22 cellular contexts compared by ENCODE assay signal in genomic region chr2:10027931-10028330, GRCh38. TPM values are rescaled to one million over a fixed set of nuclear protein-coding genes. Genes with fewer than 3 reads are reported as not detected.
DNase-seq lines count a peak whose midpoint lies in the region; ATAC-seq lines count a peak whose summit lies in the region.
"Had no signal": no experiment of that assay in that cellular context is flagged by ENCODE, and none has a peak within 500 bp of the region (broad histone marks: within the 10 kb centered on the region; RNA-seq: fewer than 3 reads in every experiment).

No MANE protein-coding gene starts in this region.

- intact Hi-C loops in dendritic cell treated with granulocyte-macrophage colony-stimulating factor and Interleukin-4, amounts not matched to agents 40 ng/mL and 50 ng/mL, for 4 days (cut with micrococcal nuclease) = no loop called here

- no peak overlapping the region for H3K4ac ChIP-seq in mesendoderm (ENCODE audit: low read depth, low read length)

- H3K4me3 Mint-ChIP-seq in T-helper 1 cell treated with Interleukin-12 subunit alpha and Interleukin-12 subunit beta and Interleukin-4 antibody, amounts not matched to agents 30 μg/mL and 1 μg/mL, for 36 hours = no peak overlapping the region
- no peak overlapping the region for H3K4me3 Mint-ChIP-seq in dendritic cell treated with granulocyte-macrophage colony-stimulating factor and Interleukin-4, amounts not matched to agents 40 ng/mL and 50 ng/mL, for 4 days
- H3K4me3 Mint-ChIP-seq in stimulated activated memory B cell treated with anti-CD40 and anti-IgM and Interleukin-4, amounts not matched to agents 10 μg/mL and 1 μg/mL and 100 μg/mL, for 72 hours = no peak overlapping the region
- H3K4me3 Mint-ChIP-seq: activated B cell treated with CpG ODN at 0.5 μM for 24 hours; activated naive CD8-positive, alpha-beta T cell; activated T-helper 1 cell treated with anti-CD3 and anti-CD28 coated beads, Interleukin-12 subunit alpha, Interleukin-12 subunit beta, Interleukin-2, Interleukin-4 antibody, amounts not matched to agents 30 ng/mL and 10 ng/mL and 1 ng/mL, durations not matched to agents 14 hours and 24 hours and 36 hours had no signal

- ATAC-seq in stimulated activated memory B cell treated with anti-CD40 and anti-IgM and Interleukin-4, amounts not matched to agents 10 μg/mL and 1 μg/mL and 100 μg/mL, for 72 hours = no peak
- no peak for ATAC-seq in HG02970 (IDR thresholded peaks at IDR 0.05; ENCODE audit: low FRiP score, unreplicated experiment)
- ATAC-seq: mucosa of descending colon; stimulated activated naive B cell treated with anti-CD40 and anti-IgM and Interleukin-4, amounts not matched to agents 10 μg/mL and 1 μg/mL and 100 μg/mL, for 72 hours had no signal

- no peaks in the 10 kb centered on the region for H3K36me3 Mint-ChIP-seq in T-helper 1 cell treated with Interleukin-12 subunit alpha and Interleukin-12 subunit beta and Interleukin-4 antibody, amounts not matched to agents 30 μg/mL and 1 μg/mL, for 36 hours (ENCODE audit: low read depth)
- H3K36me3 Mint-ChIP-seq in dendritic cell treated with granulocyte-macrophage colony-stimulating factor and Interleukin-4, amounts not matched to agents 40 ng/mL and 50 ng/mL, for 4 days (ENCODE audit: low read depth) = no peaks in the 10 kb centered on the region
- no peaks in the 10 kb centered on the region for H3K36me3 Mint-ChIP-seq in stimulated activated memory B cell treated with anti-CD40 and anti-IgM and Interleukin-4, amounts not matched to agents 10 μg/mL and 1 μg/mL and 100 μg/mL, for 72 hours
- H3K36me3 Mint-ChIP-seq: activated naive CD8-positive, alpha-beta T cell; stimulated activated naive B cell treated with anti-CD40 and anti-IgM and Interleukin-4, amounts not matched to agents 10 μg/mL and 1 μg/mL and 100 μg/mL, for 72 hours had no signal

- H3K4me3 ChIP-seq in mesendoderm (ENCODE audit: low read length) = no peak overlapping the region
- H3K4me3 ChIP-seq: mucosa of descending colon, SK-N-MC, thyroid gland had no signal

- H2BK15ac ChIP-seq in mesendoderm (replicated peaks; ENCODE audit: low read depth) = no peak overlapping the region

- no peak overlapping the region for H3K9ac ChIP-seq in mesendoderm (ENCODE audit: low read length)

- no peak overlapping the region for H4K8ac ChIP-seq in mesendoderm (ENCODE audit: low read depth, low read length)

- H2AK5ac ChIP-seq in mesendoderm (ENCODE audit: low read length) = no peak overlapping the region

- no peaks in the 10 kb centered on the region for H3K27me3 ChIP-seq in mesendoderm (ENCODE audit: insufficient read depth, low read length, poor library complexity)
- H3K27me3 ChIP-seq: thyroid gland had no signal

- peaks cover 4% of the 10 kb centered on the region for H3K27me3 Mint-ChIP-seq in T-helper 1 cell treated with Interleukin-12 subunit alpha and Interleukin-12 subunit beta and Interleukin-4 antibody, amounts not matched to agents 30 μg/mL and 1 μg/mL, for 36 hours (ENCODE audit: low read depth)
- peaks cover 3% of the 10 kb centered on the region for H3K27me3 Mint-ChIP-seq in dendritic cell treated with granulocyte-macrophage colony-stimulating factor and Interleukin-4, amounts not matched to agents 40 ng/mL and 50 ng/mL, for 4 days
- H3K27me3 Mint-ChIP-seq in stimulated activated memory B cell treated with anti-CD40 and anti-IgM and Interleukin-4, amounts not matched to agents 10 μg/mL and 1 μg/mL and 100 μg/mL, for 72 hours = no peaks in the 10 kb centered on the region
- H3K27me3 Mint-ChIP-seq: activated B cell treated with CpG ODN at 0.5 μM for 24 hours; activated naive CD8-positive, alpha-beta T cell; stimulated activated naive B cell treated with anti-CD40 and anti-IgM and Interleukin-4, amounts not matched to agents 10 μg/mL and 1 μg/mL and 100 μg/mL, for 72 hours had no signal

- DNase-seq in T-helper 1 cell (no peak), mesendoderm (no peak)
- DNase-seq in activated CD4-positive, alpha-beta T cell treated with anti-CD3 and anti-CD28 coated beads, Interleukin-2, amount 50 U/mL, for 4 hours = no peak
- DNase-seq in activated CD8-positive, alpha-beta memory T cell treated with anti-CD3 and anti-CD28 coated beads, Interleukin-2, amount 50 U/mL, for 48 hours = no peak
- DNase-seq: activated B cell treated with CpG ODN at 0.5 μM for 24 hours; NCI-H1105 treated with DMSO at 0.1 percent for 48 hours; NCI-H2107; NCI-H510A treated with DMSO at 0.1 percent for 48 hours; NK-92 treated with Interleukin-12 subunit alpha and Interleukin-12 subunit beta, amount 100 ng/mL, for 24 hours; nucleus accumbens; stimulated activated naive B cell treated with anti-CD40 and anti-IgM and Interleukin-4, amounts not matched to agents 10 μg/mL and 1 μg/mL and 100 μg/mL, for 72 hours; T-helper 9 cell; thyroid gland had no signal

- H3K56ac ChIP-seq in mesendoderm (ENCODE audit: low read length) = peak overlapping the region; percentile 56

- no peaks in the 10 kb centered on the region for H3K79me1 ChIP-seq in mesendoderm (ENCODE audit: low read length)

- no peak overlapping the region for H3K4me2 ChIP-seq in mesendoderm (ENCODE audit: low read length)

- no peaks in the 10 kb centered on the region for H3K79me2 ChIP-seq in mesendoderm (ENCODE audit: control insufficient read depth, insufficient read depth, low read length)

- peaks cover 17% of the 10 kb centered on the region for H3K4me1 Mint-ChIP-seq in T-helper 1 cell treated with Interleukin-12 subunit alpha and Interleukin-12 subunit beta and Interleukin-4 antibody, amounts not matched to agents 30 μg/mL and 1 μg/mL, for 36 hours (ENCODE audit: low read depth)
- H3K4me1 Mint-ChIP-seq in dendritic cell treated with granulocyte-macrophage colony-stimulating factor and Interleukin-4, amounts not matched to agents 40 ng/mL and 50 ng/mL, for 4 days (ENCODE audit: low read depth) = peaks cover 66% of the 10 kb centered on the region
- H3K4me1 Mint-ChIP-seq in stimulated activated memory B cell treated with anti-CD40 and anti-IgM and Interleukin-4, amounts not matched to agents 10 μg/mL and 1 μg/mL and 100 μg/mL, for 72 hours = peaks cover 53% of the 10 kb centered on the region

- no CpG with 5 or more reads among the region's 7 CpGs for WGBS in mesendoderm (ENCODE audit: extremely low coverage, insufficient coverage, low lambda C conversion rate)

- no peak overlapping the region for H4K5ac ChIP-seq in mesendoderm (ENCODE audit: low read length)

- no peak overlapping the region for H2BK5ac ChIP-seq in mesendoderm (ENCODE audit: low read length)

- peak overlapping the region; percentile 36 for H3K27ac Mint-ChIP-seq in T-helper 1 cell treated with Interleukin-12 subunit alpha and Interleukin-12 subunit beta and Interleukin-4 antibody, amounts not matched to agents 30 μg/mL and 1 μg/mL, for 36 hours
- H3K27ac Mint-ChIP-seq in dendritic cell treated with granulocyte-macrophage colony-stimulating factor and Interleukin-4, amounts not matched to agents 40 ng/mL and 50 ng/mL, for 4 days = peak overlapping the region; percentile 99
- peak overlapping the region; percentile 96 for H3K27ac Mint-ChIP-seq in stimulated activated memory B cell treated with anti-CD40 and anti-IgM and Interleukin-4, amounts not matched to agents 10 μg/mL and 1 μg/mL and 100 μg/mL, for 72 hours
- H3K27ac Mint-ChIP-seq: activated naive CD8-positive, alpha-beta T cell; activated T-helper 1 cell treated with anti-CD3 and anti-CD28 coated beads, Interleukin-12 subunit alpha, Interleukin-12 subunit beta, Interleukin-2, Interleukin-4 antibody, amounts not matched to agents 30 ng/mL and 10 ng/mL and 1 ng/mL, durations not matched to agents 14 hours and 24 hours and 36 hours had no signal

- peak overlapping the region; percentile 80 for H3K23ac ChIP-seq in mesendoderm (ENCODE audit: low read length)

- H3K27ac ChIP-seq in mesendoderm (ENCODE audit: low read depth, low read length) = no peak overlapping the region
- H3K27ac ChIP-seq: 22Rv1, SK-N-MC, thyroid gland had no signal

- H2BK120ac ChIP-seq in mesendoderm (ENCODE audit: low read depth, low read length) = no peak overlapping the region

- H3K18ac ChIP-seq in mesendoderm (ENCODE audit: low read length) = no peak overlapping the region

- no peaks in the 10 kb centered on the region for H3K36me3 ChIP-seq in mesendoderm (ENCODE audit: control insufficient read depth, insufficient read depth, low read length)
- H3K36me3 ChIP-seq: thyroid gland had no signal

- H3K4me1 ChIP-seq in mesendoderm (ENCODE audit: control insufficient read depth, low read depth, low read length) = peaks cover 9% of the 10 kb centered on the region

- no peaks in the 10 kb centered on the region for H3K9me3 Mint-ChIP-seq in T-helper 1 cell treated with Interleukin-12 subunit alpha and Interleukin-12 subunit beta and Interleukin-4 antibody, amounts not matched to agents 30 μg/mL and 1 μg/mL, for 36 hours
- no peaks in the 10 kb centered on the region for H3K9me3 Mint-ChIP-seq in dendritic cell treated with granulocyte-macrophage colony-stimulating factor and Interleukin-4, amounts not matched to agents 40 ng/mL and 50 ng/mL, for 4 days
- no peaks in the 10 kb centered on the region for H3K9me3 Mint-ChIP-seq in stimulated activated memory B cell treated with anti-CD40 and anti-IgM and Interleukin-4, amounts not matched to agents 10 μg/mL and 1 μg/mL and 100 μg/mL, for 72 hours
- H3K9me3 Mint-ChIP-seq: activated B cell treated with CpG ODN at 0.5 μM for 24 hours; activated T-helper 1 cell treated with anti-CD3 and anti-CD28 coated beads, Interleukin-12 subunit alpha, Interleukin-12 subunit beta, Interleukin-2, Interleukin-4 antibody, amounts not matched to agents 30 ng/mL and 10 ng/mL and 1 ng/mL, durations not matched to agents 14 hours and 24 hours and 36 hours; stimulated activated naive B cell treated with anti-CD40 and anti-IgM and Interleukin-4, amounts not matched to agents 10 μg/mL and 1 μg/mL and 100 μg/mL, for 72 hours had no signal

RNA-seq across cellular contexts. Expression of gene KLF11, which starts 15.4 kb away (rescaled TPM):
- 5.2 TPM for polyA plus RNA-seq in mesendoderm (2013, experiment 1 of 2)
- polyA plus RNA-seq in mesendoderm (2013, experiment 2 of 2) = 5.3 TPM

RNA-seq across cellular contexts. Expression of gene CYS1, which starts 52.3 kb away (rescaled TPM):
- 0.08 TPM for polyA plus RNA-seq in mesendoderm (2013, experiment 1 of 2)
- polyA plus RNA-seq in mesendoderm (2013, experiment 2 of 2) = 0.06 TPM

Comparison
In these comparisons a context has a peak if more than half of its experiments do, and no peak if none do; other contexts are left out.
1. H3K27ac Mint-ChIP-seq: peak in every context shown above with its lines; median percentile 99 in dendritic cell treated with granulocyte-macrophage colony-stimulating factor and Interleukin-4, amounts not matched to agents 40 ng/mL and 50 ng/mL, for 4 days; 96 in stimulated activated memory B cell treated with anti-CD40 and anti-IgM and Interleukin-4, amounts not matched to agents 10 μg/mL and 1 μg/mL and 100 μg/mL, for 72 hours; 36 in T-helper 1 cell treated with Interleukin-12 subunit alpha and Interleukin-12 subunit beta and Interleukin-4 antibody, amounts not matched to agents 30 μg/mL and 1 μg/mL, for 36 hours.